ENCODE assay signal across 20 cellular contexts in genomic region chr1:88612783-88613182, GRCh38.
DNase-seq lines count a peak whose midpoint lies in the region; ATAC-seq and TF ChIP-seq lines count a peak whose summit lies in the region.
"Had no signal": no experiment of that assay in that cellular context is flagged by ENCODE, and none has a peak within 500 bp of the region (broad histone marks: within the 10 kb centered on the region; RNA-seq: fewer than 3 reads in every experiment).

No MANE protein-coding gene starts in this region.

- H3K36me3 Mint-ChIP-seq in T-cell, result peaks cover 3% of the 10 kb centered on the region
- H3K36me3 Mint-ChIP-seq: CD4-positive, CD25-positive, alpha-beta regulatory T cell had no signal

- DNase-seq in NCI-H82 (lab: John Stamatoyannopoulos, UW), result peak; percentile 68
- no peak for DNase-seq in NCI-H82 treated with DMSO at 0.1 percent for 48 hours (lab: John Stamatoyannopoulos, UW; ENCODE audit: unreplicated experiment)
- DNase-seq in NCI-H69 (lab: John Stamatoyannopoulos, UW), result peak; percentile 3
- DNase-seq in epithelial cell of proximal tubule (ENCODE audit: low read depth), result peak; percentile 30
- DNase-seq in upper lobe of left lung, result peak in 1 of 2 donors; percentile 52
- no peak for DNase-seq in T-cell
- no peak for DNase-seq in SK-N-DZ (ENCODE audit: low spot score)
- DNase-seq: activated CD4-positive, alpha-beta T cell treated with anti-CD3 and anti-CD28 coated beads, Interleukin-2, amount 50 U/mL, for 1 hour; activated naive CD4-positive, alpha-beta T cell treated with Interleukin-2 at 50 U/mL for 16 hours; activated T-cell treated with anti-CD3 and anti-CD28 coated beads for 4 hours; CD4-positive, CD25-positive, alpha-beta regulatory T cell; cortex of kidney; immature natural killer cell; midbrain; NCI-H2029 treated with DMSO at 0.1 percent for 48 hours; stimulated activated naive CD8-positive, alpha-beta T cell treated with anti-CD3 and anti-CD28 coated beads, Interleukin-15, amount 100 ng/mL, for 72 hours had no signal

- TF ChIP-seq CTCF in epithelial cell of proximal tubule (conservative IDR thresholded peaks at IDR 0.05; ENCODE audit: low read depth, low read length) (no peak), upper lobe of left lung (IDR thresholded peaks at IDR 0.05) (no peak)

- 64 to 77% methylated on average over 6 of the region's 6 CpGs for WGBS in upper lobe of left lung, 2 donors

- peaks cover 0 to under 1% (median under 1%) of the 10 kb centered on the region in 4 donors for H3K9me3 ChIP-seq in upper lobe of left lung
- H3K9me3 ChIP-seq: vagina had no signal

- peaks cover 4 to 6% (median 6%) of the 10 kb centered on the region in 3 donors for H3K4me1 Mint-ChIP-seq in T-cell
- H3K4me1 Mint-ChIP-seq: immature natural killer cell; stimulated activated naive CD8-positive, alpha-beta T cell treated with anti-CD3 and anti-CD28 coated beads, Interleukin-15, amount 100 ng/mL, for 72 hours had no signal

- ATAC-seq in upper lobe of left lung (ENCODE audit: low FRiP score in 2 of 2), result peak; percentile 56 to 75
- ATAC-seq in HG03095 (IDR thresholded peaks at IDR 0.05; ENCODE audit: unreplicated experiment), result no peak
- no peak for ATAC-seq in T-cell (replicated peaks in 1 of 4)
- ATAC-seq: stimulated activated naive CD8-positive, alpha-beta T cell treated with anti-CD3 and anti-CD28 coated beads, Interleukin-15, amount 100 ng/mL, for 72 hours had no signal

- POLR2A ChIA-PET in T-cell (lab: Charles Lee), result no interaction called here

- no peak overlapping the region for H3K27ac Mint-ChIP-seq in T-cell
- H3K27ac Mint-ChIP-seq: CD4-positive, CD25-positive, alpha-beta regulatory T cell; immature natural killer cell; stimulated activated naive CD8-positive, alpha-beta T cell treated with anti-CD3 and anti-CD28 coated beads, Interleukin-15, amount 100 ng/mL, for 72 hours had no signal

- peak in 1 of 4 donors; percentile 6 for TF ChIP-seq EP300 in upper lobe of left lung (IDR thresholded peaks at IDR 0.05)

- no peaks in the 10 kb centered on the region for H3K4me1 ChIP-seq in upper lobe of left lung
- H3K4me1 ChIP-seq: vagina had no signal

- H3K36me3 ChIP-seq in upper lobe of left lung, result no peaks in the 10 kb centered on the region
- H3K36me3 ChIP-seq: vagina had no signal

- H3K4me3 Mint-ChIP-seq in T-cell, result no peak overlapping the region
- H3K4me3 Mint-ChIP-seq: CD4-positive, CD25-positive, alpha-beta regulatory T cell; immature natural killer cell; stimulated activated naive CD8-positive, alpha-beta T cell treated with anti-CD3 and anti-CD28 coated beads, Interleukin-15, amount 100 ng/mL, for 72 hours had no signal

- no peak overlapping the region for H3K27ac ChIP-seq in upper lobe of left lung
- H3K27ac ChIP-seq: epithelial cell of prostate, SK-N-MC, vagina had no signal

- CTCF ChIA-PET in T-cell (lab: Charles Lee), result no interaction called here

- H3K9me3 Mint-ChIP-seq in T-cell, result peaks cover 5 to 10% (median 8%) of the 10 kb centered on the region in 3 donors

- TF ChIP-seq POLR2A in upper lobe of left lung (IDR thresholded peaks at IDR 0.05), result no peak

- peaks cover 14 to 23% of the 10 kb centered on the region in 2 donors for H3K27me3 Mint-ChIP-seq in T-cell
- H3K27me3 Mint-ChIP-seq: stimulated activated naive CD8-positive, alpha-beta T cell treated with anti-CD3 and anti-CD28 coated beads, Interleukin-15, amount 100 ng/mL, for 72 hours had no signal

- H3K4me3 ChIP-seq in epithelial cell of proximal tubule (ENCODE audit: low read depth, low read length) (no peak overlapping the region), upper lobe of left lung (no peak overlapping the region)
- H3K4me3 ChIP-seq: SK-N-MC, vagina had no signal

- no peaks in the 10 kb centered on the region for H3K27me3 ChIP-seq in upper lobe of left lung
- H3K27me3 ChIP-seq: vagina had no signal

Comparison
In these comparisons a context has a peak if more than half of its experiments do, and no peak if none do; other contexts are left out.
1. DNase-seq: peak in NCI-H82 (single experiment), NCI-H69 (single experiment) and epithelial cell of proximal tubule (single experiment); none in NCI-H82 treated with DMSO at 0.1 percent for 48 hours (single experiment), T-cell (0 of 34) and SK-N-DZ (single experiment).
2. ATAC-seq: peak in upper lobe of left lung (2 of 2); none in HG03095 (single experiment) and T-cell (0 of 4).